Comparison of ENCODE assay signal across 1 cellular context in the genomic region with DNA sequence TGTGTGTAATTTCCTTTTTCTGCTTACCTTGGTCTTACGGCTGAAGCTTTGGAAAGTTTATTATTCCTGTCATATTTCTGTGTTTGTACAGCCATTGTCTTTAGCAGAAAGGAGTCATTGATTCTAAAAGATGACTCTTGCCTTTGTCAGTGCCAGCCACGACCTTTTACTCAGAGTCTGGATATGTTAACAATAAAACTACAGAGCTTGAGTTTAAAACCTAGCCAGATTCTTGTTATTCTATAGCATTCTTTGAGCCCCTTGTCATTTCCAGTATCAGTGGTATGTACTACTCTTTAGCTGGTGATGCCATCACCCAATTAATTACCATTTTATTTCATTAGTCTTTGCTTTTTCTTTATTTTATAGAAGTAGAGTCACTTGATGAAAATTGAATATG.
TF ChIP-seq lines count a peak whose summit lies in the region.

No MANE protein-coding gene starts in this region.

TF ChIP-seq in SK-N-SH, 30 proteins besides CTCF, POLR2A, EP300 and RAD21 (continued from another document):
- TF ChIP-seq TEAD4 (IDR thresholded peaks at IDR 0.05; ENCODE audit: borderline replicate concordance, insufficient read depth): peak; percentile 86
- TF ChIP-seq TAF1 (IDR thresholded peaks at IDR 0.05; ENCODE audit: borderline replicate concordance, low read depth, low read length): no peak
- no peak for TF ChIP-seq SIN3A (IDR thresholded peaks at IDR 0.05; ENCODE audit: borderline replicate concordance, low read depth, low read length)
- TF ChIP-seq POLR2AphosphoS5 (IDR thresholded peaks at IDR 0.05; ENCODE audit: low read depth, low read length): peak; percentile 26; the same call in 1 of the 2 replicates
- TF ChIP-seq, protein P1, sequence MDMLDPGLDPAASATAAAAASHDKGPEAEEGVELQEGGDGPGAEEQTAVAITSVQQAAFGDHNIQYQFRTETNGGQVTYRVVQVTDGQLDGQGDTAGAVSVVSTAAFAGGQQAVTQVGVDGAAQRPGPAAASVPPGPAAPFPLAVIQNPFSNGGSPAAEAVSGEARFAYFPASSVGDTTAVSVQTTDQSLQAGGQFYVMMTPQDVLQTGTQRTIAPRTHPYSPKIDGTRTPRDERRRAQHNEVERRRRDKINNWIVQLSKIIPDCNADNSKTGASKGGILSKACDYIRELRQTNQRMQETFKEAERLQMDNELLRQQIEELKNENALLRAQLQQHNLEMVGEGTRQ (IDR thresholded peaks at IDR 0.05; ENCODE audit: borderline replicate concordance, low read depth, low read length): no peak
- TF ChIP-seq, protein P2, sequence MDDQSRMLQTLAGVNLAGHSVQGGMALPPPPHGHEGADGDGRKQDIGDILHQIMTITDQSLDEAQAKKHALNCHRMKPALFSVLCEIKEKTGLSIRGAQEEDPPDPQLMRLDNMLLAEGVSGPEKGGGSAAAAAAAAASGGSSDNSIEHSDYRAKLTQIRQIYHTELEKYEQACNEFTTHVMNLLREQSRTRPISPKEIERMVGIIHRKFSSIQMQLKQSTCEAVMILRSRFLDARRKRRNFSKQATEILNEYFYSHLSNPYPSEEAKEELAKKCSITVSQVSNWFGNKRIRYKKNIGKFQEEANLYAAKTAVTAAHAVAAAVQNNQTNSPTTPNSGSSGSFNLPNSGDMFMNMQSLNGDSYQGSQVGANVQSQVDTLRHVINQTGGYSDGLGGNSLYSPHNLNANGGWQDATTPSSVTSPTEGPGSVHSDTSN (IDR thresholded peaks at IDR 0.05): peak; percentile 75
- TF ChIP-seq RXRA (IDR thresholded peaks at IDR 0.05; ENCODE audit: borderline replicate concordance, low read depth): peak; percentile 53; the same call in 1 of the 2 replicates
- TF ChIP-seq, protein P3, sequence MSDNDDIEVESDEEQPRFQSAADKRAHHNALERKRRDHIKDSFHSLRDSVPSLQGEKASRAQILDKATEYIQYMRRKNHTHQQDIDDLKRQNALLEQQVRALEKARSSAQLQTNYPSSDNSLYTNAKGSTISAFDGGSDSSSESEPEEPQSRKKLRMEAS (IDR thresholded peaks at IDR 0.05; ENCODE audit: low read depth): peak; percentile 23; the same call in 1 of the 2 replicates
- TF ChIP-seq TCF12 (IDR thresholded peaks at IDR 0.05): peak; percentile 88
- no peak for TF ChIP-seq MXI1 (IDR thresholded peaks at IDR 0.05; ENCODE audit: low read depth, low read length)
- TF ChIP-seq GABPA (IDR thresholded peaks at IDR 0.05; ENCODE audit: low read depth): no peak
- TF ChIP-seq NRF1 (IDR thresholded peaks at IDR 0.05; ENCODE audit: low read depth, low read length): no peak
- TF ChIP-seq, protein P4, sequence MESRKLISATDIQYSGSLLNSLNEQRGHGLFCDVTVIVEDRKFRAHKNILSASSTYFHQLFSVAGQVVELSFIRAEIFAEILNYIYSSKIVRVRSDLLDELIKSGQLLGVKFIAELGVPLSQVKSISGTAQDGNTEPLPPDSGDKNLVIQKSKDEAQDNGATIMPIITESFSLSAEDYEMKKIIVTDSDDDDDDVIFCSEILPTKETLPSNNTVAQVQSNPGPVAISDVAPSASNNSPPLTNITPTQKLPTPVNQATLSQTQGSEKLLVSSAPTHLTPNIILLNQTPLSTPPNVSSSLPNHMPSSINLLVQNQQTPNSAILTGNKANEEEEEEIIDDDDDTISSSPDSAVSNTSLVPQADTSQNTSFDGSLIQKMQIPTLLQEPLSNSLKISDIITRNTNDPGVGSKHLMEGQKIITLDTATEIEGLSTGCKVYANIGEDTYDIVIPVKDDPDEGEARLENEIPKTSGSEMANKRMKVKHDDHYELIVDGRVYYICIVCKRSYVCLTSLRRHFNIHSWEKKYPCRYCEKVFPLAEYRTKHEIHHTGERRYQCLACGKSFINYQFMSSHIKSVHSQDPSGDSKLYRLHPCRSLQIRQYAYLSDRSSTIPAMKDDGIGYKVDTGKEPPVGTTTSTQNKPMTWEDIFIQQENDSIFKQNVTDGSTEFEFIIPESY (IDR thresholded peaks at IDR 0.05; ENCODE audit: borderline replicate concordance, low read depth): 0 out of 2 replicates have a peak, but pooled peaks have one; percentile 44
